Comparison of ENCODE assay signal across 8 cellular contexts in genomic region chr3:47250309-47251060, GRCh38.
A peak's percentile ranks its signal among the peaks of the same experiment; 100 is the strongest.
DNase-seq lines count a peak whose midpoint lies in the region; ATAC-seq and TF ChIP-seq lines count a peak whose summit lies in the region.

No MANE protein-coding gene starts in this region.

- TF ChIP-seq CTCF in AG10803 (conservative IDR thresholded peaks at IDR 0.05; ENCODE audit: low read length) = peak; percentile 47
- TF ChIP-seq CTCF in WI38 (IDR thresholded peaks at IDR 0.05; ENCODE audit: low read depth, low read length) = peak; percentile 19; the same call in 1 of the 2 replicates

- DNase-seq in AG10803 (ENCODE audit: low read depth) (peak; percentile 33), HS-27A (ENCODE audit: low read depth) (peak; percentile 17), inferior parietal cortex (ENCODE audit: extremely low spot score) (peak; percentile 53), NCI-H2081 treated with DMSO at 0.1 percent for 48 hours (lab: John Stamatoyannopoulos, UW) (no peak)
- no peak for DNase-seq in stimulated activated CD4-positive, alpha-beta T cell treated with anti-CD3 and anti-CD28 coated beads, Interleukin-15, amount 100 ng/mL, for 24 hours

- no peak for ATAC-seq in HG02678 (IDR thresholded peaks at IDR 0.05; ENCODE audit: unreplicated experiment)
- ATAC-seq in GM18519 (IDR thresholded peaks at IDR 0.05; ENCODE audit: low FRiP score, unreplicated experiment) = no peak

- H3K4me3 ChIP-seq in AG10803 (ENCODE audit: low read length) = no peak overlapping the region
- H3K4me3 ChIP-seq in WI38 (ENCODE audit: low read depth, low read length) = no peak overlapping the region

Comparison
In these comparisons a context has a peak if more than half of its experiments do, and no peak if none do; other contexts are left out.
1. DNase-seq: peak in AG10803 (single experiment), HS-27A (single experiment) and inferior parietal cortex (single experiment); none in stimulated activated CD4-positive, alpha-beta T cell treated with anti-CD3 and anti-CD28 coated beads, Interleukin-15, amount 100 ng/mL, for 24 hours (single experiment) and NCI-H2081 treated with DMSO at 0.1 percent for 48 hours (single experiment).